ENCODE assay signal across 14 cellular contexts in the genomic region with DNA sequence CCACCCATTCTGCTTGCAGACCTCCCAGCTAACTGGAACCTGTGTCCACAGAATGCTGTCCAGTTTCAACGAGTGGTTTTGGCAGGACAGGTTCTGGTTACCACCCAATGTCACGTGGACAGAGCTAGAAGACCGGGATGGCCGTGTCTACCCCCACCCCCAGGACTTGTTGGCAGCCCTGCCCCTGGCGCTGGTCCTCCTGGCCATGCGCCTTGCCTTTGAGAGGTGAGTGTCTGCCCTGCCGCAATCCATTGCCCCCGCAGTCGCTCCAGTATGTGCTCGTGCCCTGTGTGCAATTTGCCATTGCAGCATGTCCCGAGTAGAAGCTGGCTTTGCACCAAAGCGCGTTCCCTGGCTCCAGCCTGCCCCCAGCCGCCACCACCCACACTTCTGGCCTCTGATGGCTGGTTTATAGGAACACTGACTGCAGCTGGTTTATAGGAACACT. TPM values are rescaled to one million over a fixed set of nuclear protein-coding genes. Genes with fewer than 3 reads are reported as not detected.
DNase-seq lines count a peak whose midpoint lies in the region; ATAC-seq, FAIRE-seq and TF ChIP-seq lines count a peak whose summit lies in the region.
"Had no signal": no experiment of that assay in that cellular context is flagged by ENCODE, and none has a peak within 500 bp of the region (broad histone marks: within the 10 kb centered on the region; RNA-seq: fewer than 3 reads in every experiment).

No MANE protein-coding gene starts in this region.

- H3K9me3 ChIP-seq in breast epithelium: no peaks in the 10 kb centered on the region
- H3K9me3 ChIP-seq: BLaER1 treated with 17β-estradiol and CSF1 and Interleukin-3, amounts not matched to agents 10 nM and 100 nM had no signal

- FAIRE-seq in D721Med (lab: Jason Lieb, UNC): no peak
- FAIRE-seq: islet of Langerhans had no signal

- H3K27me3 ChIP-seq in breast epithelium: no peaks in the 10 kb centered on the region
- H3K27me3 ChIP-seq: BLaER1 treated with 17β-estradiol and CSF1 and Interleukin-3, amounts not matched to agents 10 nM and 100 nM had no signal

- ATAC-seq in GM21786 (IDR thresholded peaks at IDR 0.05; ENCODE audit: unreplicated experiment): no peak
- ATAC-seq: stimulated activated naive CD8-positive, alpha-beta T cell treated with anti-CD3 and anti-CD28 coated beads, Interleukin-15, Interleukin-2, amounts not matched to agents 100 U/mL and 50 U/mL, for 24 hours had no signal

- H3K27ac ChIP-seq in breast epithelium: peak overlapping the region; percentile 54 to 63
- H3K27ac ChIP-seq: BLaER1 treated with 17β-estradiol and CSF1 and Interleukin-3, amounts not matched to agents 10 nM and 100 nM had no signal

- no peaks in the 10 kb centered on the region for H3K36me3 ChIP-seq in breast epithelium

- TF ChIP-seq CTCF in D721Med (IDR thresholded peaks at IDR 0.05; ENCODE audit: insufficient read depth, missing control alignments): no peak
- TF ChIP-seq CTCF in breast epithelium (IDR thresholded peaks at IDR 0.05): peak in 1 of 3 donors; percentile 44

- H3K4me3 ChIP-seq in breast epithelium: peak overlapping the region in 1 of 3 donors; percentile 25
- H3K4me3 ChIP-seq: BLaER1 treated with 17β-estradiol and CSF1 and Interleukin-3, amounts not matched to agents 10 nM and 100 nM had no signal

- no peak for TF ChIP-seq POLR2A in breast epithelium (IDR thresholded peaks at IDR 0.05)

- intact Hi-C loops in breast epithelium (cut with DNase I; ENCODE audit: low total_unique reads): loop anchor here (10.0 kb wide), 1 partner anchor 86 kb away; no protein-coding TSS in a partner anchor

- peak; percentile 4 for DNase-seq in D721Med (ENCODE audit: insufficient read length, low spot score)
- peak; percentile 81 to 97 for DNase-seq in breast epithelium (ENCODE audit: low spot score in 2 of 2)
- peak; percentile 32 for DNase-seq in inferior parietal cortex (ENCODE audit: extremely low spot score)
- peak; percentile 50 for DNase-seq in renal cortical epithelial cell (ENCODE audit: low read depth)
- DNase-seq in activated T-cell treated with anti-CD3 and anti-CD28 coated beads for 4 hours: no peak
- DNase-seq in A172 (ENCODE audit: low spot score): no peak
- no peak for DNase-seq in effector CD4-positive, alpha-beta T cell
- DNase-seq: activated CD8-positive, alpha-beta memory T cell treated with anti-CD3 and anti-CD28 coated beads, Interleukin-2, amount 50 U/mL, for 48 hours; cortex of kidney; NCI-H524; stimulated activated naive CD8-positive, alpha-beta T cell treated with anti-CD3 and anti-CD28 coated beads, Interleukin-15, Interleukin-2, amounts not matched to agents 100 U/mL and 50 U/mL, for 24 hours had no signal

- no peaks in the 10 kb centered on the region for H3K4me1 ChIP-seq in breast epithelium

RNA-seq across cellular contexts. Expression of a gene that starts 41.9 kb away (rescaled TPM):
- total RNA-seq in breast epithelium: 100 to 1,000 TPM in 1 of 3 donors, 10 to 100 TPM in 2; 26.4 to 141 (median 64.1) TPM
- 16.8 and 18.2 TPM in 2 replicates for total RNA-seq in renal cortical epithelial cell
- total RNA-seq in A172 (2014; rRNA removed; shearing (Covaris generic)): 18.3 and 19.7 TPM in 2 replicates

RNA-seq across cellular contexts. Expression of a gene that starts 57.1 kb away (rescaled TPM):
- 10 to 100 TPM; 26.9 to 98.6 (median 30.9) TPM for total RNA-seq in breast epithelium
- total RNA-seq in renal cortical epithelial cell: 24.1 and 24.6 TPM in 2 replicates
- total RNA-seq in A172 (2014; rRNA removed; shearing (Covaris generic)): 53.1 and 70.6 TPM in 2 replicates

Comparison
In these comparisons a context has a peak if more than half of its experiments do, and no peak if none do; other contexts are left out.
1. DNase-seq: peak in D721Med (single experiment), breast epithelium (2 of 2), inferior parietal cortex (single experiment) and renal cortical epithelial cell (single experiment); none in activated T-cell treated with anti-CD3 and anti-CD28 coated beads for 4 hours (single experiment), A172 (single experiment) and effector CD4-positive, alpha-beta T cell (single experiment).